8 cellular contexts compared by ENCODE assay signal in genomic region chr2:136131961-136132839, GRCh38. TPM values are rescaled to one million over a fixed set of nuclear protein-coding genes. Genes with fewer than 3 reads are reported as not detected.
DNase-seq lines count a peak whose midpoint lies in the region; ATAC-seq and TF ChIP-seq lines count a peak whose summit lies in the region.

No MANE protein-coding gene starts in this region.

- H3K4me3 Mint-ChIP-seq in activated naive CD4-positive, alpha-beta T cell treated with anti-CD3 and anti-CD28 coated beads for 36 hours: peak overlapping the region; percentile 61
- peak overlapping the region; percentile 57 for H3K4me3 Mint-ChIP-seq in stimulated activated effector memory CD8-positive, alpha-beta T cell treated with anti-CD3 and anti-CD28 coated beads, Interleukin-12 subunit alpha, Interleukin-12 subunit beta, amount 100 ng/mL, for 72 hours

- H3K27me3 ChIP-seq in WERI-Rb-1 (ENCODE audit: insufficient read depth, low read depth, severe bottlenecking): no peaks in the 10 kb centered on the region

- H3K27ac ChIP-seq in WERI-Rb-1: no peak overlapping the region

- H3K4me3 ChIP-seq in WERI-Rb-1 (ENCODE audit: low read depth, low read length): no peak overlapping the region

- H3K36me3 ChIP-seq in WERI-Rb-1: no peaks in the 10 kb centered on the region

- no peaks in the 10 kb centered on the region for H3K36me3 Mint-ChIP-seq in activated naive CD4-positive, alpha-beta T cell treated with anti-CD3 and anti-CD28 coated beads for 36 hours (ENCODE audit: low read depth)
- peaks cover 11% of the 10 kb centered on the region for H3K36me3 Mint-ChIP-seq in stimulated activated effector memory CD8-positive, alpha-beta T cell treated with anti-CD3 and anti-CD28 coated beads, Interleukin-12 subunit alpha, Interleukin-12 subunit beta, amount 100 ng/mL, for 72 hours

- DNase-seq in NK-92 treated with Interleukin-12 subunit alpha and Interleukin-12 subunit beta, amount 100 ng/mL, for 24 hours (lab: John Stamatoyannopoulos, UW): peak; percentile 21
- DNase-seq in activated naive CD4-positive, alpha-beta T cell treated with anti-CD3 and anti-CD28 coated beads for 36 hours: peak; percentile 87
- peak; percentile 33 to 83 for DNase-seq in stimulated activated effector memory CD8-positive, alpha-beta T cell treated with anti-CD3 and anti-CD28 coated beads, Interleukin-12 subunit alpha, Interleukin-12 subunit beta, amount 100 ng/mL, for 72 hours (ENCODE audit: low spot score in 2 of 2)
- no peak for DNase-seq in SKM-1 (lab: John Stamatoyannopoulos, UW; ENCODE audit: unreplicated experiment)
- DNase-seq in dedifferentiated amniotic fluid mesenchymal stem cell (ENCODE audit: extremely low spot score): no peak
- no peak for DNase-seq in WERI-Rb-1

- H3K27me3 Mint-ChIP-seq in activated naive CD4-positive, alpha-beta T cell treated with anti-CD3 and anti-CD28 coated beads for 36 hours (ENCODE audit: low read depth): peaks cover 14% of the 10 kb centered on the region

- CTCF ChIA-PET in activated naive CD4-positive, alpha-beta T cell treated with anti-CD3 and anti-CD28 coated beads for 36 hours (lab: Charles Lee): interaction anchor here (0.7 to 3.2 kb wide), 6 partner anchors 76 to 252 kb away, joined by 3 to 7 read pairs (median 4); no protein-coding TSS in a partner anchor

- no peaks in the 10 kb centered on the region for H3K9me3 Mint-ChIP-seq in activated naive CD4-positive, alpha-beta T cell treated with anti-CD3 and anti-CD28 coated beads for 36 hours
- H3K9me3 Mint-ChIP-seq in stimulated activated effector memory CD8-positive, alpha-beta T cell treated with anti-CD3 and anti-CD28 coated beads, Interleukin-12 subunit alpha, Interleukin-12 subunit beta, amount 100 ng/mL, for 72 hours: no peaks in the 10 kb centered on the region

- no peak for TF ChIP-seq CTCF in WERI-Rb-1 (IDR thresholded peaks at IDR 0.05; ENCODE audit: low read depth, low read length)

- H3K9me3 ChIP-seq in WERI-Rb-1 (ENCODE audit: severe bottlenecking): no peaks in the 10 kb centered on the region

- intact Hi-C loops in activated naive CD4-positive, alpha-beta T cell treated with anti-CD3 and anti-CD28 coated beads for 36 hours (cut with micrococcal nuclease): loop anchor here (1.0 to 5.0 kb wide), 13 partner anchors 14 to 1079 kb away; partner anchors contain the start of genes CXCR4, DARS1, R3HDM1 and RAB3GAP1

- H3K27ac Mint-ChIP-seq in activated naive CD4-positive, alpha-beta T cell treated with anti-CD3 and anti-CD28 coated beads for 36 hours: peak overlapping the region; percentile 77
- H3K27ac Mint-ChIP-seq in stimulated activated effector memory CD8-positive, alpha-beta T cell treated with anti-CD3 and anti-CD28 coated beads, Interleukin-12 subunit alpha, Interleukin-12 subunit beta, amount 100 ng/mL, for 72 hours: peak overlapping the region; percentile 72

- peaks cover 97% of the 10 kb centered on the region for H3K4me1 Mint-ChIP-seq in activated naive CD4-positive, alpha-beta T cell treated with anti-CD3 and anti-CD28 coated beads for 36 hours (ENCODE audit: low read depth)
- peaks cover 95% of the 10 kb centered on the region for H3K4me1 Mint-ChIP-seq in stimulated activated effector memory CD8-positive, alpha-beta T cell treated with anti-CD3 and anti-CD28 coated beads, Interleukin-12 subunit alpha, Interleukin-12 subunit beta, amount 100 ng/mL, for 72 hours

- ATAC-seq in GM18508 (IDR thresholded peaks at IDR 0.05; ENCODE audit: insufficient read depth, unreplicated experiment) (peak; percentile 78), HG02571 (IDR thresholded peaks at IDR 0.05; ENCODE audit: unreplicated experiment) (peak; percentile 69)
- ATAC-seq in stimulated activated effector memory CD8-positive, alpha-beta T cell treated with anti-CD3 and anti-CD28 coated beads, Interleukin-12 subunit alpha, Interleukin-12 subunit beta, amount 100 ng/mL, for 72 hours: peak; percentile 76

RNA-seq across cellular contexts. Expression of gene CXCR4, which starts 14.3 kb away (rescaled TPM):
- total RNA-seq in activated naive CD4-positive, alpha-beta T cell treated with anti-CD3 and anti-CD28 coated beads for 36 hours: 10 to 100 TPM; 70.2 to 72.6 TPM

Comparison
In these comparisons a context has a peak if more than half of its experiments do, and no peak if none do; other contexts are left out.
1. DNase-seq: peak in NK-92 treated with Interleukin-12 subunit alpha and Interleukin-12 subunit beta, amount 100 ng/mL, for 24 hours (single experiment), activated naive CD4-positive, alpha-beta T cell treated with anti-CD3 and anti-CD28 coated beads for 36 hours (single experiment) and stimulated activated effector memory CD8-positive, alpha-beta T cell treated with anti-CD3 and anti-CD28 coated beads, Interleukin-12 subunit alpha, Interleukin-12 subunit beta, amount 100 ng/mL, for 72 hours (2 of 2); none in SKM-1 (single experiment), dedifferentiated amniotic fluid mesenchymal stem cell (single experiment) and WERI-Rb-1 (single experiment).
2. Peak in every context shown above with its lines, with median percentiles within 50 percentile points of each other: ATAC-seq.